In genomic region chr7:71482284-71482683, GRCh38 we compare ENCODE assay signal across 18 cellular contexts.
DNase-seq lines count a peak whose midpoint lies in the region; ATAC-seq and TF ChIP-seq lines count a peak whose summit lies in the region.
"Had no signal": no experiment of that assay in that cellular context is flagged by ENCODE, and none has a peak within 500 bp of the region (broad histone marks: within the 10 kb centered on the region; RNA-seq: fewer than 3 reads in every experiment).

No MANE protein-coding gene starts in this region.

- CTCF ChIA-PET in WTC11 (lab: Charles Lee): interaction anchor here (0.6 kb wide), 1 partner anchor 36 kb away, joined by 3 read pairs; no protein-coding TSS in a partner anchor

- peaks cover 54% of the 10 kb centered on the region for H3K4me1 Mint-ChIP-seq in WTC11
- H3K4me1 Mint-ChIP-seq: CD4-positive, CD25-positive, alpha-beta regulatory T cell had no signal

- peaks cover 5% of the 10 kb centered on the region; the same call in 1 of the 2 replicates for H3K9me3 Mint-ChIP-seq in WTC11

- peaks cover 18% of the 10 kb centered on the region for H3K36me3 Mint-ChIP-seq in WTC11
- H3K36me3 Mint-ChIP-seq: CD4-positive, CD25-positive, alpha-beta regulatory T cell had no signal

- no peak for TF ChIP-seq CTCF in WTC11 (IDR thresholded peaks at IDR 0.05)

- H3K27me3 Mint-ChIP-seq in WTC11 (ENCODE audit: low read depth): no peaks in the 10 kb centered on the region
- H3K27me3 Mint-ChIP-seq: CD4-positive, CD25-positive, alpha-beta regulatory T cell had no signal

- H3K27ac Mint-ChIP-seq in WTC11: peak overlapping the region; percentile 36; the same call in 1 of the 2 replicates
- H3K27ac Mint-ChIP-seq: CD4-positive, CD25-positive, alpha-beta regulatory T cell; T-helper 1 cell treated with Interleukin-12 subunit alpha and Interleukin-12 subunit beta and Interleukin-4 antibody, amounts not matched to agents 30 μg/mL and 1 μg/mL, for 36 hours had no signal

- POLR2A ChIA-PET in WTC11 (lab: Charles Lee): no interaction called here

- peak; percentile 30 for DNase-seq in COLO668 (lab: John Stamatoyannopoulos, UW; ENCODE audit: unreplicated experiment)
- DNase-seq in DMS53 (lab: John Stamatoyannopoulos, UW): peak; percentile 68
- peak; percentile 99 for DNase-seq in NCI-H2029 treated with DMSO at 0.1 percent for 48 hours (lab: John Stamatoyannopoulos, UW)
- DNase-seq in WTC11 (ENCODE audit: low spot score): no peak
- no peak for DNase-seq in T-helper 9 cell
- no peak for DNase-seq in SKM-1 (lab: John Stamatoyannopoulos, UW; ENCODE audit: unreplicated experiment)
- no peak for DNase-seq in NCI-H1048 (lab: John Stamatoyannopoulos, UW)
- DNase-seq: ACHN; Calu3; CD4-positive, CD25-positive, alpha-beta regulatory T cell; GF-D8; MG63; NCI-H2081; NCI-H510A; PC-3; SK-N-SH had no signal

- H3K4me3 Mint-ChIP-seq in WTC11: no peak overlapping the region
- H3K4me3 Mint-ChIP-seq: CD4-positive, CD25-positive, alpha-beta regulatory T cell; T-helper 1 cell treated with Interleukin-12 subunit alpha and Interleukin-12 subunit beta and Interleukin-4 antibody, amounts not matched to agents 30 μg/mL and 1 μg/mL, for 36 hours had no signal

- ATAC-seq in WTC11 (no peak), GM19035 (IDR thresholded peaks at IDR 0.05; ENCODE audit: unreplicated experiment) (no peak)
- ATAC-seq: PC-3 had no signal

TF ChIP-seq in WTC11, 78 proteins besides CTCF, POLR2A, EP300 and RAD21:
- TF ChIP-seq NR2C2 (CRISPR knock-in tag; IDR thresholded peaks at IDR 0.05): no peak
- TF ChIP-seq TCF7 (CRISPR knock-in tag; IDR thresholded peaks at IDR 0.05; ENCODE audit: low read depth): no peak
- TF ChIP-seq GTF2I (CRISPR knock-in tag; conservative IDR thresholded peaks at IDR 0.05): no peak
- TF ChIP-seq CREM (CRISPR knock-in tag; IDR thresholded peaks at IDR 0.05): no peak
- TF ChIP-seq E2F5 (CRISPR knock-in tag; IDR thresholded peaks at IDR 0.05): no peak
- no peak for TF ChIP-seq ZNF512 (CRISPR knock-in tag; IDR thresholded peaks at IDR 0.05; ENCODE audit: borderline replicate concordance)
- no peak for TF ChIP-seq ZNF121 (CRISPR knock-in tag; IDR thresholded peaks at IDR 0.05)
- no peak for TF ChIP-seq IRF1 (CRISPR knock-in tag; IDR thresholded peaks at IDR 0.05)
- no peak for TF ChIP-seq AFF4 (CRISPR knock-in tag; IDR thresholded peaks at IDR 0.05; ENCODE audit: borderline replicate concordance)
- no peak for TF ChIP-seq CBFB (CRISPR knock-in tag; IDR thresholded peaks at IDR 0.05; ENCODE audit: low read depth)
- no peak for TF ChIP-seq NFATC4 (CRISPR knock-in tag; IDR thresholded peaks at IDR 0.05)
- TF ChIP-seq ZNF416 (CRISPR knock-in tag; IDR thresholded peaks at IDR 0.05): no peak
- TF ChIP-seq ZNF263 (CRISPR knock-in tag; IDR thresholded peaks at IDR 0.05; ENCODE audit: low read depth): no peak
- no peak for TF ChIP-seq NFYB (CRISPR knock-in tag; conservative IDR thresholded peaks at IDR 0.05; ENCODE audit: low read depth)
- TF ChIP-seq ZNF425 (CRISPR knock-in tag; conservative IDR thresholded peaks at IDR 0.05): no peak
- no peak for TF ChIP-seq FOXP1 (CRISPR knock-in tag; IDR thresholded peaks at IDR 0.05; ENCODE audit: borderline replicate concordance)
TF ChIP-seq in WTC11: peak in this region for 0.

Comparison
In these comparisons a context has a peak if more than half of its experiments do, and no peak if none do; other contexts are left out.
1. DNase-seq: peak in COLO668 (single experiment), DMS53 (single experiment) and NCI-H2029 treated with DMSO at 0.1 percent for 48 hours (single experiment); none in WTC11 (single experiment), T-helper 9 cell (single experiment), SKM-1 (single experiment) and NCI-H1048 (single experiment).